2 cellular contexts compared by ENCODE assay signal in genomic region chr22:37127350-37127878, GRCh38.
TF ChIP-seq lines count a peak whose summit lies in the region.

No MANE protein-coding gene starts in this region.

TF ChIP-seq in liver, 16 proteins besides CTCF, POLR2A, EP300 and RAD21:
- TF ChIP-seq JUND (IDR thresholded peaks at IDR 0.05): no peak
- TF ChIP-seq MAX (IDR thresholded peaks at IDR 0.05): no peak
- TF ChIP-seq EGR1 (IDR thresholded peaks at IDR 0.05; ENCODE audit: low read depth in 2 of 2): no peak
- TF ChIP-seq FOXA1 (IDR thresholded peaks at IDR 0.05): no peak
- no peak for TF ChIP-seq HNF4G (IDR thresholded peaks at IDR 0.05)
- no peak for TF ChIP-seq REST (IDR thresholded peaks at IDR 0.05)
- no peak for TF ChIP-seq HNF4A (conservative IDR thresholded peaks at IDR 0.05)
- TF ChIP-seq ATF3 (IDR thresholded peaks at IDR 0.05): no peak
- no peak for TF ChIP-seq GABPA (IDR thresholded peaks at IDR 0.05 in 1 of 2, conservative IDR thresholded peaks at IDR 0.05 in 1 of 2)
- TF ChIP-seq RXRA (IDR thresholded peaks at IDR 0.05): no peak
- TF ChIP-seq FOXA2 (IDR thresholded peaks at IDR 0.05): no peak
- TF ChIP-seq TAF1 (conservative IDR thresholded peaks at IDR 0.05): no peak
- TF ChIP-seq SP1 (IDR thresholded peaks at IDR 0.05): no peak
- TF ChIP-seq ZBTB33 (IDR thresholded peaks at IDR 0.05): no peak
- no peak for TF ChIP-seq YY1 (IDR thresholded peaks at IDR 0.05)
- no peak for TF ChIP-seq NR2F2 (IDR thresholded peaks at IDR 0.05)

TF ChIP-seq in HepG2, 621 proteins besides CTCF, POLR2A, EP300 and RAD21:
- TF ChIP-seq ZNF792 (CRISPR knock-in tag; IDR thresholded peaks at IDR 0.05): no peak
- TF ChIP-seq FOSL1 (CRISPR knock-in tag; IDR thresholded peaks at IDR 0.05; ENCODE audit: borderline replicate concordance): no peak
- no peak for TF ChIP-seq CSRNP1 (CRISPR knock-in tag; IDR thresholded peaks at IDR 0.05)
- TF ChIP-seq FOSL2 (CRISPR knock-in tag; IDR thresholded peaks at IDR 0.05): no peak
- no peak for TF ChIP-seq ERF (CRISPR knock-in tag; IDR thresholded peaks at IDR 0.05)
- TF ChIP-seq TP53 (CRISPR knock-in tag; conservative IDR thresholded peaks at IDR 0.05): no peak
- no peak for TF ChIP-seq MTA3 (CRISPR knock-in tag; IDR thresholded peaks at IDR 0.05)
- no peak for TF ChIP-seq RFX5 (IDR thresholded peaks at IDR 0.05; ENCODE audit: low read depth, low read length)
- no peak for TF ChIP-seq TMF1 (CRISPR knock-in tag; IDR thresholded peaks at IDR 0.05; ENCODE audit: low read depth)
- TF ChIP-seq DRAP1 (CRISPR knock-in tag; IDR thresholded peaks at IDR 0.05): no peak
- no peak for TF ChIP-seq HMG20B (CRISPR knock-in tag; conservative IDR thresholded peaks at IDR 0.05)
